ENCODE assay signal across 1 cellular context in genomic region chr20:37695684-37696342, GRCh38.
TF ChIP-seq lines count a peak whose summit lies in the region.

No MANE protein-coding gene starts in this region.

TF ChIP-seq in GM23338, 12 proteins besides CTCF, POLR2A, EP300 and RAD21 (continued from another document):
- TF ChIP-seq REST (IDR thresholded peaks at IDR 0.05; ENCODE audit: unreplicated experiment) (no peak), ZNF462 (CRISPR knock-in tag; IDR thresholded peaks at IDR 0.05) (no peak), CREB1 (CRISPR knock-in tag; IDR thresholded peaks at IDR 0.05; ENCODE audit: low read depth) (no peak), ZNF331 (CRISPR knock-in tag; IDR thresholded peaks at IDR 0.05; ENCODE audit: low read depth) (no peak), JUNB (IDR thresholded peaks at IDR 0.05; ENCODE audit: unreplicated experiment) (no peak)
